1 cellular context compared by ENCODE assay signal in the genomic region with DNA sequence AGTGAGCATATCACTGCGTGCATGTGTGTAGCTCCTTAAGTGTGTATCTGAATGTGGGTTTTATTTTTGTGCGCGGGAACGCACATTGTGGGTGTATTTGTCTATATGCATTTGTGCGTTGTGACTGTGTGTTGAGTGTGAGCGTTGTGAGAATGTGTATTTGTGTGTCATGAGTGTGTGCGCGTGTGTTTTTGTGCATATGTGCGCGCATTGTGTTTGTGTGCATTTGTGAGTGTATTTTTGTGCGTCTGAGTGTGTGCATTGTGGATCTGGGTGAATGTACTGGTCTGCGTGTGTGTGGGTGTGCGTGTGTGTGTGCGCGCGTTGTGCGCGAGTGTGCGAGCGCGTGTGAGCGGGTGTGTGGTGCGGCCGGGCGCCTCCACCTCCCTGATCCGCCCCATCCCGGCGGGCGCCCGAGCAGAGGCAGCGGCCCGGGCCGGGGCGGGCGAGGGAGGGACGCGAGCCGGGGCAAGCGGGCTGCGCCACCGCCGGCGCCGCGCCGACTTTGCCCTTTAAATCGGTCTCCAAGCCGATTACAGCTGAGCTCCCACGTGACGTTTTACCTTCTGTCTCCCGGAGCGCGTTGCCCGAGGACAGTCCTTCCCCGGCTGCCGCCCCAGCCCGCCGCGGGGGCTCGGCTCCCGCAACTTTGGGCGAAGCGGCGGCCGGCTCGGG.
A peak's percentile ranks its signal among the peaks of the same experiment; 100 is the strongest.
TF ChIP-seq lines count a peak whose summit lies in the region.

TSS of gene RASGRF2 (plus strand) at position 596 of the 675 bp plus-strand sequence. CDS start 376 bp downstream, outside the sequence.

TF ChIP-seq in H1, 55 proteins besides CTCF, POLR2A, EP300 and RAD21:
- TF ChIP-seq SIN3A (conservative IDR thresholded peaks at IDR 0.05 in 1 of 2, IDR thresholded peaks at IDR 0.05 in 1 of 2; ENCODE audit: low read depth in 1 of 2, low read length in 2 of 2): no peak; a peak in 1 of 4 replicates
- no peak for TF ChIP-seq KDM4A (IDR thresholded peaks at IDR 0.05; ENCODE audit: low read depth, low read length, severe bottlenecking)
- no peak for TF ChIP-seq CHD1 (IDR thresholded peaks at IDR 0.05; ENCODE audit: low read depth, low read length)
- 0 out of 2 replicates have a peak, but pooled peaks have one; percentile 36 for TF ChIP-seq PHF8 (conservative IDR thresholded peaks at IDR 0.05; ENCODE audit: low read depth, low read length)
- TF ChIP-seq SRF (IDR thresholded peaks at IDR 0.05; ENCODE audit: low read depth, low read length): no peak
- peak; percentile 42; the same call in 1 of the 2 replicates for TF ChIP-seq USF2 (IDR thresholded peaks at IDR 0.05; ENCODE audit: low read length)
- no peak for TF ChIP-seq JUND (IDR thresholded peaks at IDR 0.05; ENCODE audit: low read length)
- peak; percentile 50; the same call in 1 of the 2 replicates for TF ChIP-seq MAX (IDR thresholded peaks at IDR 0.05)
- TF ChIP-seq RBBP5 (IDR thresholded peaks at IDR 0.05; ENCODE audit: borderline replicate concordance, low read depth, low read length): 0 out of 2 replicates have a peak, but pooled peaks have one; percentile 62
- TF ChIP-seq TBP (IDR thresholded peaks at IDR 0.05; ENCODE audit: low read depth, low read length): peak; percentile 36; the same call in 1 of the 2 replicates
- TF ChIP-seq ATF2 (IDR thresholded peaks at IDR 0.05; ENCODE audit: low read length): no peak
